ENCODE assay signal across 5 cellular contexts in the genomic region with DNA sequence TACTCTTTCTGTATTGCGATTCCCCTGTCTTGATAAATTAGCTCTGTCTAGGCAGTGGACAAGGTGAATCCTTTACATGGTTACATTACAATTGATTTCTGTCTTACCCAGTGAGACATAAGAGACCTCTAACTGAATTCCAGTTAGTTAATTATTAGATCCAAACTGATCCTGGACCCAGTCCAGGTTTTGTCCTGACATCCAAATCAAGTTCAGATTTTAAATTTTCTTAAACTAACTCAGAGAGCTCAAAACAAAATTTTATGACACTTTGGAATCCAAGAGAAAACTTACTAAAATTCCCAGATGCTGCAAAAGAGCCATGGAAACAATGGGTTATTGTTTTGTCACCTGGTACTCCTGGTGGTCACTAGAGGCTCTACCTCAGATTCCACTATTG.
"Had no signal": no experiment of that assay in that cellular context is flagged by ENCODE, and none has a peak within 500 bp of the region (broad histone marks: within the 10 kb centered on the region; RNA-seq: fewer than 3 reads in every experiment).

No MANE protein-coding gene starts in this region.

- DNase-seq: H9, HCEC 1CT, IMR-90 had no signal

- H3K4me3 ChIP-seq: GM23338, K562 had no signal

- H3K4me3 Mint-ChIP-seq: GM23338, H9 had no signal

- H3K27ac Mint-ChIP-seq: GM23338, H9 had no signal

- H3K4me1 Mint-ChIP-seq: GM23338, H9 had no signal
